ENCODE assay signal across 8 cellular contexts in genomic region chr9:93133641-93134017, GRCh38. TPM values are rescaled to one million over a fixed set of nuclear protein-coding genes. Genes with fewer than 3 reads are reported as not detected.
A peak's percentile ranks its signal among the peaks of the same experiment; 100 is the strongest.
DNase-seq lines count a peak whose midpoint lies in the region; ATAC-seq and TF ChIP-seq lines count a peak whose summit lies in the region.

No MANE protein-coding gene starts in this region.

- POLR2A ChIA-PET in OCI-LY7 (lab: Charles Lee), result interaction anchor here (0.6 to 1.6 kb wide), 2 partner anchors 12 to 27 kb away, joined by 3 read pairs; no protein-coding TSS in a partner anchor

- no TSS peak for BruUV-seq in OCI-LY7 (replicated peaks; lab: Mats Ljungman, UMichigan)

- CTCF ChIA-PET in OCI-LY7 (lab: Charles Lee; ENCODE audit: unreplicated experiment), result interaction anchor here (0.6 to 0.8 kb wide), 2 partner anchors 18 to 39 kb away, joined by 3 to 6 read pairs; no protein-coding TSS in a partner anchor

- peak overlapping the region; percentile 67 for H3K9ac ChIP-seq in neural cell (ENCODE audit: low read length)

- TF ChIP-seq CTCF in OCI-LY7 (conservative IDR thresholded peaks at IDR 0.05; ENCODE audit: low read length) (no peak), foreskin keratinocyte (conservative IDR thresholded peaks at IDR 0.05) (no peak), neural cell (IDR thresholded peaks at IDR 0.05; ENCODE audit: poor library complexity, severe bottlenecking) (no peak), transverse colon (IDR thresholded peaks at IDR 0.05) (no peak)

- H3K4me3 ChIP-seq in OCI-LY7 (ENCODE audit: low read depth, low read length, poor library complexity, severe bottlenecking) (peak overlapping the region; percentile 83), neural cell (ENCODE audit: low read length) (peak overlapping the region; percentile 85), transverse colon (peak overlapping the region; percentile 56 to 77 (median 69))

- H4K20me1 ChIP-seq in OCI-LY7 (ENCODE audit: insufficient read depth, low read length), result no peaks in the 10 kb centered on the region
- H4K20me1 ChIP-seq in neural cell (ENCODE audit: insufficient read depth), result no peaks in the 10 kb centered on the region

- H3K36me3 ChIP-seq in OCI-LY7 (ENCODE audit: insufficient read depth, low read length), result no peaks in the 10 kb centered on the region
- H3K36me3 ChIP-seq in neural cell (ENCODE audit: insufficient read depth, low read length), result no peaks in the 10 kb centered on the region
- no peaks in the 10 kb centered on the region for H3K36me3 ChIP-seq in transverse colon

- TF ChIP-seq EP300 in neural cell (conservative IDR thresholded peaks at IDR 0.05; ENCODE audit: poor library complexity, severe bottlenecking) (no peak), transverse colon (IDR thresholded peaks at IDR 0.05; ENCODE audit: low read depth) (no peak)

- H3K27me3 ChIP-seq in foreskin keratinocyte (peaks cover 20% of the 10 kb centered on the region), neural cell (ENCODE audit: insufficient read depth, low read depth, low read length) (no peaks in the 10 kb centered on the region), transverse colon (no peaks in the 10 kb centered on the region)

- DNase-seq in AG08396 (ENCODE audit: low spot score) (peak; percentile 93), OCI-LY7 (ENCODE audit: low spot score) (no peak), foreskin keratinocyte (no peak), transverse colon (peak; percentile 86)
- peak; percentile 84 for DNase-seq in activated effector memory CD4-positive, alpha-beta T cell treated with anti-CD3 and anti-CD28 coated beads, Interleukin-2, amount 50 U/mL, for 16 hours

- H3K4me1 ChIP-seq in OCI-LY7 (ENCODE audit: insufficient read depth, low read length, poor library complexity, severe bottlenecking) (peaks cover 38% of the 10 kb centered on the region), foreskin keratinocyte (peaks cover 7% of the 10 kb centered on the region), transverse colon (peaks cover 43 to 66% (median 56%) of the 10 kb centered on the region in 4 donors)

- intact Hi-C loops in OCI-LY7 (cut with micrococcal nuclease; ENCODE audit: unreplicated experiment), result no loop called here
- intact Hi-C loops in transverse colon (cut with DNase I; ENCODE audit: low total_unique reads), result no loop called here

- no peak for TF ChIP-seq RAD21 in neural cell (conservative IDR thresholded peaks at IDR 0.05)

- TF ChIP-seq POLR2A in transverse colon (IDR thresholded peaks at IDR 0.05), result peak; percentile 84

- peak overlapping the region; percentile 82; the same call in 1 of the 2 replicates for H2AFZ ChIP-seq in OCI-LY7 (ENCODE audit: low read length)
- H2AFZ ChIP-seq in neural cell (ENCODE audit: low read depth, low read length), result peak overlapping the region; percentile 65

- WGBS in transverse colon (ENCODE audit: low coverage in 1 of 2), 2 donors, result 0% methylated on average over 17 of the region's 37 CpGs; no CpG with 5 or more reads in 1 of the 2 donors

- H3F3A ChIP-seq in neural cell (ENCODE audit: insufficient read depth, low read length, poor library complexity, severe bottlenecking), result no peaks in the 10 kb centered on the region

- in situ Hi-C loops in transverse colon (cut with MboI; ENCODE audit: low pct_ligation_motif_present in 1 of 4, low pct_unique_long_range_greater_than_20kb in 1 of 4, low sequenced_read_pairs in 3 of 4), result no loop called here

- H3K9me2 ChIP-seq in OCI-LY7 (ENCODE audit: insufficient read depth, low read length) (no peaks in the 10 kb centered on the region), neural cell (ENCODE audit: insufficient read depth, low read length) (no peaks in the 10 kb centered on the region)

- H3K4me2 ChIP-seq in OCI-LY7 (ENCODE audit: low read length) (peak overlapping the region; percentile 96), neural cell (ENCODE audit: low read length) (peak overlapping the region; percentile 62)

- peak; percentile 41 for ATAC-seq in GM18870 (IDR thresholded peaks at IDR 0.05; ENCODE audit: unreplicated experiment)
- ATAC-seq in HG03103 (IDR thresholded peaks at IDR 0.05; ENCODE audit: low read depth, unreplicated experiment), result peak; percentile 37
- ATAC-seq in foreskin keratinocyte, result peak; percentile 18

- H3K9me3 ChIP-seq in OCI-LY7 (ENCODE audit: low read length) (no peaks in the 10 kb centered on the region), neural cell (ENCODE audit: low read length) (no peaks in the 10 kb centered on the region), transverse colon (no peaks in the 10 kb centered on the region)

- no peak overlapping the region for H3K27ac ChIP-seq in OCI-LY7 (ENCODE audit: low read depth, low read length, poor library complexity, severe bottlenecking)
- peak overlapping the region; percentile 91 for H3K27ac ChIP-seq in foreskin keratinocyte
- H3K27ac ChIP-seq in neural cell (ENCODE audit: low read length), result no peak overlapping the region
- H3K27ac ChIP-seq in transverse colon, result peak overlapping the region; percentile 95 to 100 (median 96)

- H3K79me2 ChIP-seq in OCI-LY7 (ENCODE audit: insufficient read depth, low read depth, low read length), result no peaks in the 10 kb centered on the region
- no peaks in the 10 kb centered on the region for H3K79me2 ChIP-seq in neural cell (replicated peaks; ENCODE audit: insufficient read depth, low read length)

TF ChIP-seq in neural cell, 6 proteins besides CTCF, POLR2A, EP300 and RAD21:
- TF ChIP-seq MXI1 (conservative IDR thresholded peaks at IDR 0.05; ENCODE audit: poor library complexity, severe bottlenecking) (no peak), SMC3 (conservative IDR thresholded peaks at IDR 0.05; ENCODE audit: poor library complexity) (no peak), POLR2AphosphoS5 (IDR thresholded peaks at IDR 0.05) (no peak), EZH2 (IDR thresholded peaks at IDR 0.05; ENCODE audit: borderline replicate concordance, insufficient read depth, low read length, poor library complexity, severe bottlenecking) (no peak), TAF1 (IDR thresholded peaks at IDR 0.05; ENCODE audit: low read depth) (no peak), REST (IDR thresholded peaks at IDR 0.05; ENCODE audit: borderline replicate concordance) (no peak)

RNA-seq across cellular contexts. Expression of gene NINJ1, which starts 0.4 kb away (rescaled TPM):
- 6.2 and 13.3 TPM in 2 replicates for total RNA-seq in OCI-LY7 (2014; rRNA removed; shearing (Covaris generic))
- 18.1 and 18.3 TPM in 2 replicates for total RNA-seq in OCI-LY7 (2022)
- 15.8 and 17.7 TPM in 2 replicates for total RNA-seq in foreskin keratinocyte
- 24.6 and 29.8 TPM in 2 replicates for polyA plus RNA-seq in foreskin keratinocyte
- 2.7 and 7.6 TPM in 2 replicates for polyA plus RNA-seq in neural cell
- 2.0 and 2.4 TPM in 2 replicates for polyA minus RNA-seq in neural cell
- 10 to 100 TPM; 29.5 to 67.7 (median 38.5) TPM for total RNA-seq in transverse colon

RNA-seq across cellular contexts. Expression of gene CARD19, which starts 37.6 kb away (rescaled TPM):
- 18.4 and 26.8 TPM in 2 replicates for total RNA-seq in OCI-LY7 (2014; rRNA removed; shearing (Covaris generic))
- total RNA-seq in OCI-LY7 (2022), result 13.4 and 15.8 TPM in 2 replicates
- total RNA-seq in foreskin keratinocyte, result 31.1 TPM in 2 replicates
- 46.3 and 47.5 TPM in 2 replicates for polyA plus RNA-seq in foreskin keratinocyte
- 56.0 and 66.7 TPM in 2 replicates for polyA plus RNA-seq in neural cell
- polyA minus RNA-seq in neural cell, result 11.9 and 21.6 TPM in 2 replicates
- 100 to 1,000 TPM in 2 of 4 donors, 10 to 100 TPM in 2; 16.3 to 105 (median 88.2) TPM for total RNA-seq in transverse colon

RNA-seq across cellular contexts. Expression of gene WNK2, which starts 50.3 kb away (rescaled TPM):
- 118 and 142 TPM in 2 replicates for total RNA-seq in OCI-LY7 (2014; rRNA removed; shearing (Covaris generic))
- total RNA-seq in OCI-LY7 (2022), result 176 and 194 TPM in 2 replicates
- 0.04 and 0.14 TPM in 2 replicates for total RNA-seq in foreskin keratinocyte
- polyA plus RNA-seq in foreskin keratinocyte, result 0.10 TPM in 1 of 2 replicates, not detected in the other
- polyA plus RNA-seq in neural cell, result 37.1 and 38.3 TPM in 2 replicates
- polyA minus RNA-seq in neural cell, result 53.8 and 78.4 TPM in 2 replicates
- 100 to 1,000 TPM; 133 to 618 (median 157) TPM for total RNA-seq in transverse colon

Comparison
In these comparisons a context has a peak if more than half of its experiments do, and no peak if none do; other contexts are left out.
1. DNase-seq: peak in AG08396 (single experiment), activated effector memory CD4-positive, alpha-beta T cell treated with anti-CD3 and anti-CD28 coated beads, Interleukin-2, amount 50 U/mL, for 16 hours (single experiment) and transverse colon (single experiment); none in OCI-LY7 (single experiment) and foreskin keratinocyte (0 of 2).
2. H3K27ac ChIP-seq: peak in foreskin keratinocyte (single experiment) and transverse colon (4 of 4); none in OCI-LY7 (single experiment) and neural cell (single experiment).
3. RNA of gene WNK2, which starts 50.3 kb away (total RNA-seq): 118 to 194 TPM in OCI-LY7 and 133 to 618 TPM in transverse colon; 0.04 to 0.14 TPM in foreskin keratinocyte; every median in the first group is over 100 times any median in the second.
4. Peak in every context shown above with its lines, with median percentiles within 50 percentile points of each other: ATAC-seq and H3K4me3 ChIP-seq.